ENCODE assay signal across 20 cellular contexts in genomic region chr12:89669197-89669596, GRCh38. TPM values are rescaled to one million over a fixed set of nuclear protein-coding genes. Genes with fewer than 3 reads are reported as not detected.
DNase-seq lines count a peak whose midpoint lies in the region; ATAC-seq, FAIRE-seq and TF ChIP-seq lines count a peak whose summit lies in the region.
"Had no signal": no experiment of that assay in that cellular context is flagged by ENCODE, and none has a peak within 500 bp of the region (broad histone marks: within the 10 kb centered on the region; RNA-seq: fewer than 3 reads in every experiment).

No MANE protein-coding gene starts in this region.

- H4K20me1 ChIP-seq in GM12878 (ENCODE audit: control insufficient read depth, insufficient read depth), result no peaks in the 10 kb centered on the region

- no peaks in the 10 kb centered on the region for H3K9me3 Mint-ChIP-seq in stimulated activated effector memory CD8-positive, alpha-beta T cell treated with anti-CD3 and anti-CD28 coated beads, Interleukin-12 subunit alpha, Interleukin-12 subunit beta, amount 100 ng/mL, for 72 hours
- H3K9me3 Mint-ChIP-seq: CD4-positive, CD25-positive, alpha-beta regulatory T cell had no signal

- FAIRE-seq in H54 (lab: Jason Lieb, UNC) (peak; percentile 15), GM12878 (lab: Jason Lieb, UNC) (no peak)

- no peaks in the 10 kb centered on the region for H3K27me3 ChIP-seq in GM12878 (replicated peaks in 1 of 2; ENCODE audit: control insufficient read depth in 2 of 2, insufficient read depth in 2 of 2, low read length in 1 of 2)
- H3K27me3 ChIP-seq: BLaER1 had no signal

- ATAC-seq in GM12878, result 0 out of 3 replicates have a peak, but pooled peaks have one; percentile 6
- no peak for ATAC-seq in stimulated activated effector memory CD8-positive, alpha-beta T cell treated with anti-CD3 and anti-CD28 coated beads, Interleukin-12 subunit alpha, Interleukin-12 subunit beta, amount 100 ng/mL, for 72 hours
- ATAC-seq in GM18511 (IDR thresholded peaks at IDR 0.05; ENCODE audit: unreplicated experiment), result no peak
- ATAC-seq: Panc1 had no signal

- H3K4me2 ChIP-seq in GM12878 (ENCODE audit: control insufficient read depth, insufficient read depth), result no peak overlapping the region
- H3K4me2 ChIP-seq: BLaER1 had no signal

- H3K4me3 Mint-ChIP-seq in stimulated activated effector memory CD8-positive, alpha-beta T cell treated with anti-CD3 and anti-CD28 coated beads, Interleukin-12 subunit alpha, Interleukin-12 subunit beta, amount 100 ng/mL, for 72 hours, result no peak overlapping the region

- TF ChIP-seq POLR2A in H54 (IDR thresholded peaks at IDR 0.05; ENCODE audit: low read depth, low read length), result no peak
- no peak for TF ChIP-seq POLR2A in GM12878 (IDR thresholded peaks at IDR 0.05; ENCODE audit: low read depth, low read length)
- no peak for TF ChIP-seq POLR2A in lower leg skin (IDR thresholded peaks at IDR 0.05)

- in situ Hi-C loops in GM12878 (cut with MboI), result no loop called here

- peaks cover 21% of the 10 kb centered on the region; the same call in 1 of the 2 replicates for H3K4me1 ChIP-seq in GM12878 (ENCODE audit: control insufficient read depth, insufficient read depth, low read length)

- no peak overlapping the region for H3K27ac ChIP-seq in GM12878 (ENCODE audit: control insufficient read depth, insufficient read depth)
- H3K27ac ChIP-seq: BLaER1, GM23248, RWPE1 had no signal

- 52% methylated on average over 6 of the region's 6 CpGs for WGBS in GM12878 (ENCODE audit: insufficient coverage, insufficient replicate concordance, low lambda C conversion rate, missing lambda C conversion rate)
- 81 to 87% methylated on average over 6 of the region's 6 CpGs for WGBS in lower leg skin, 2 donors

- RAD21 ChIA-PET in GM12878 (lab: Charles Lee; ENCODE audit: unreplicated experiment), result interaction anchor here (1.4 kb wide), 1 partner anchor 14 kb away, joined by 6 read pairs; no protein-coding TSS in a partner anchor

- H3K36me3 Mint-ChIP-seq in stimulated activated effector memory CD8-positive, alpha-beta T cell treated with anti-CD3 and anti-CD28 coated beads, Interleukin-12 subunit alpha, Interleukin-12 subunit beta, amount 100 ng/mL, for 72 hours, result peaks cover 9% of the 10 kb centered on the region

- TF ChIP-seq CTCF in GM12878 (IDR thresholded peaks at IDR 0.05 in 2 of 3, conservative IDR thresholded peaks at IDR 0.05 in 1 of 3; ENCODE audit: control insufficient read depth in 2 of 3, extremely low read depth in 1 of 3, insufficient read depth in 1 of 3, low read depth in 3 of 3, low read length in 3 of 3), result no peak
- no peak for TF ChIP-seq CTCF in lower leg skin (IDR thresholded peaks at IDR 0.05)

- H3K9ac ChIP-seq in GM12878 (ENCODE audit: control insufficient read depth, insufficient read depth, low read length), result no peak overlapping the region
- H3K9ac ChIP-seq: BLaER1, GM23248 had no signal

- POLR2A ChIA-PET in GM12878 (lab: Charles Lee), result interaction anchor here (0.7 to 1.8 kb wide), 3 partner anchors 10 to 37 kb away, joined by 3 to 7 read pairs (median 3); no protein-coding TSS in a partner anchor

- SMC1A ChIA-PET in GM12878 (lab: Charles Lee; ENCODE audit: uncharacterized antibody, unreplicated experiment), result interaction anchor here (0.8 to 3.6 kb wide), 13 partner anchors 9 to 98 kb away, joined by 3 to 15 read pairs (median 4); no protein-coding TSS in a partner anchor

- peak overlapping the region; percentile 60 for H3K27ac Mint-ChIP-seq in stimulated activated effector memory CD8-positive, alpha-beta T cell treated with anti-CD3 and anti-CD28 coated beads, Interleukin-12 subunit alpha, Interleukin-12 subunit beta, amount 100 ng/mL, for 72 hours

- no TSS peak for BruUV-seq in GM12878 (replicated peaks; lab: Mats Ljungman, UMichigan)

- peaks cover 89% of the 10 kb centered on the region for H3K79me2 ChIP-seq in GM12878 (ENCODE audit: control insufficient read depth, insufficient read depth, low read length)

- no peak for DNase-seq in H54 (ENCODE audit: insufficient read length, low spot score)
- no peak for DNase-seq in GM12878 (ENCODE audit: low read depth, low spot score)
- DNase-seq in stimulated activated effector memory CD8-positive, alpha-beta T cell treated with anti-CD3 and anti-CD28 coated beads, Interleukin-12 subunit alpha, Interleukin-12 subunit beta, amount 100 ng/mL, for 72 hours (ENCODE audit: low spot score in 2 of 2), result no peak
- DNase-seq in NCI-H146 treated with DMSO at 0.1 percent for 48 hours (lab: John Stamatoyannopoulos, UW; ENCODE audit: unreplicated experiment), result no peak
- no peak for DNase-seq in lower leg skin (ENCODE audit: low spot score in 2 of 2)
- DNase-seq: CD4-positive, CD25-positive, alpha-beta regulatory T cell; GM23248; HCEC 1CT; KBM-7; NCI-H1694 treated with DMSO at 0.1 percent for 48 hours; NCI-H2081; NCI-H2227 treated with DMSO at 0.1 percent for 48 hours; NCI-H526 treated with DMSO at 0.1 percent for 48 hours; SHP77; T-helper 1 cell had no signal

- no peak for TF ChIP-seq RAD21 in GM12878 (IDR thresholded peaks at IDR 0.05; ENCODE audit: insufficient read depth, low read depth, low read length)

- intact Hi-C loops in GM12878 (cut with micrococcal nuclease; ENCODE audit: unreplicated experiment) (no loop called here), lower leg skin (cut with DNase I; ENCODE audit: low total_unique reads) (no loop called here)

- no peak overlapping the region for H2AFZ ChIP-seq in GM12878 (ENCODE audit: control insufficient read depth, low read depth, low read length)
- H2AFZ ChIP-seq: GM23248 had no signal

- CTCF ChIA-PET in GM12878 (lab: Yijun Ruan, JAX), result interaction anchor here (0.6 to 2.3 kb wide), 8 partner anchors 8 to 268 kb away, joined by 3 to 8 read pairs (median 4); no protein-coding TSS in a partner anchor

- H3K9me3 ChIP-seq in GM12878 (replicated peaks; ENCODE audit: control insufficient read depth, insufficient read depth, low read length), result peaks cover 2% of the 10 kb centered on the region; the same call in 2 of the 3 replicates
- H3K9me3 ChIP-seq: BLaER1 had no signal

- peaks cover 0 to 5% of the 10 kb centered on the region in 2 experiments; a peak in 1 of 4 replicates for H3K36me3 ChIP-seq in GM12878 (ENCODE audit: control insufficient read depth in 2 of 2, insufficient read depth in 2 of 2, low read length in 1 of 2)
- H3K36me3 ChIP-seq: BLaER1 had no signal

- TF ChIP-seq EP300 in GM12878 (IDR thresholded peaks at IDR 0.05; ENCODE audit: borderline replicate concordance in 1 of 2, control insufficient read depth in 1 of 2, low read depth in 2 of 2, low read length in 2 of 2), result no peak

- H3K4me1 Mint-ChIP-seq in stimulated activated effector memory CD8-positive, alpha-beta T cell treated with anti-CD3 and anti-CD28 coated beads, Interleukin-12 subunit alpha, Interleukin-12 subunit beta, amount 100 ng/mL, for 72 hours, result peaks cover 70% of the 10 kb centered on the region

- H3K4me3 ChIP-seq in GM08714 (ENCODE audit: low read length) (peak overlapping the region; percentile 13; the same call in 1 of the 2 replicates), GM12878 (no peak overlapping the region), lower leg skin (ENCODE audit: low read depth, poor library complexity, severe bottlenecking) (no peak overlapping the region)
- H3K4me3 ChIP-seq: BLaER1, GM23248 had no signal

TF ChIP-seq in GM12878, 131 proteins besides CTCF, POLR2A, EP300 and RAD21 (continues in another document):
- TF ChIP-seq, protein P1, sequence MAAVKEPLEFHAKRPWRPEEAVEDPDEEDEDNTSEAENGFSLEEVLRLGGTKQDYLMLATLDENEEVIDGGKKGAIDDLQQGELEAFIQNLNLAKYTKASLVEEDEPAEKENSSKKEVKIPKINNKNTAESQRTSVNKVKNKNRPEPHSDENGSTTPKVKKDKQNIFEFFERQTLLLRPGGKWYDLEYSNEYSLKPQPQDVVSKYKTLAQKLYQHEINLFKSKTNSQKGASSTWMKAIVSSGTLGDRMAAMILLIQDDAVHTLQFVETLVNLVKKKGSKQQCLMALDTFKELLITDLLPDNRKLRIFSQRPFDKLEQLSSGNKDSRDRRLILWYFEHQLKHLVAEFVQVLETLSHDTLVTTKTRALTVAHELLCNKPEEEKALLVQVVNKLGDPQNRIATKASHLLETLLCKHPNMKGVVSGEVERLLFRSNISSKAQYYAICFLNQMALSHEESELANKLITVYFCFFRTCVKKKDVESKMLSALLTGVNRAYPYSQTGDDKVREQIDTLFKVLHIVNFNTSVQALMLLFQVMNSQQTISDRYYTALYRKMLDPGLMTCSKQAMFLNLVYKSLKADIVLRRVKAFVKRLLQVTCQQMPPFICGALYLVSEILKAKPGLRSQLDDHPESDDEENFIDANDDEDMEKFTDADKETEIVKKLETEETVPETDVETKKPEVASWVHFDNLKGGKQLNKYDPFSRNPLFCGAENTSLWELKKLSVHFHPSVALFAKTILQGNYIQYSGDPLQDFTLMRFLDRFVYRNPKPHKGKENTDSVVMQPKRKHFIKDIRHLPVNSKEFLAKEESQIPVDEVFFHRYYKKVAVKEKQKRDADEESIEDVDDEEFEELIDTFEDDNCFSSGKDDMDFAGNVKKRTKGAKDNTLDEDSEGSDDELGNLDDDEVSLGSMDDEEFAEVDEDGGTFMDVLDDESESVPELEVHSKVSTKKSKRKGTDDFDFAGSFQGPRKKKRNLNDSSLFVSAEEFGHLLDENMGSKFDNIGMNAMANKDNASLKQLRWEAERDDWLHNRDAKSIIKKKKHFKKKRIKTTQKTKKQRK (IDR thresholded peaks at IDR 0.05; ENCODE audit: low read depth, low read length), result no peak

RNA-seq across cellular contexts. Expression of gene ATP2B1, which starts 39.4 kb away (rescaled TPM):
- total RNA-seq in GM12878 (2013; cell fraction: nucleolus; rRNA removed), result 216 and 232 TPM in 2 replicates
- total RNA-seq in GM12878 (2014; rRNA removed), result 46.0 and 56.0 TPM in 2 replicates
- total RNA-seq in GM12878 (2014; rRNA removed; fragmentation: Illumina TruSeq; extraction: Trizol), result 67.8 TPM in 2 replicates
- total RNA-seq in GM12878 (2021), result 51.1 and 54.9 TPM in 2 replicates
- 9.9 TPM for polyA plus RNA-seq in GM12878 (2011; ENCODE audit: low read depth)
- polyA plus RNA-seq in GM12878 (2011; rRNA removed), result 27.1 and 39.4 TPM in 2 replicates
- polyA plus RNA-seq in GM12878 (2011; cell fraction: cytosol; rRNA removed), result 11.5 and 16.7 TPM in 2 replicates
- polyA plus RNA-seq in GM12878 (2011; cell fraction: nucleus; rRNA removed), result 37.7 and 38.4 TPM in 2 replicates
- 20.4 and 23.0 TPM in 2 replicates for polyA plus RNA-seq in GM12878 (2012)
- polyA plus RNA-seq in GM12878 (2014; fragmentation: Illumina TruSeq; extraction: Trizol), result 51.0 and 74.4 TPM in 2 replicates
- polyA plus RNA-seq in GM12878 (2014; fragmentation: Nextera tagmentation; extraction: Ambion mirVana), result 10 to 100 TPM; 15.9 to 18.6 TPM
- 22.9 and 29.1 TPM in 2 replicates for polyA plus RNA-seq in GM12878 (2014; rRNA removed)
- 10 to 100 TPM; 53.0 to 62.2 TPM for polyA plus RNA-seq in GM12878 (2016; fragmentation: Nextera tagmentation; extraction: Ambion mirVana)
- 30.6 and 40.5 TPM in 2 replicates for polyA minus RNA-seq in GM12878 (2011; rRNA and poly(A)+ RNA removed)
- 14.3 and 17.3 TPM in 2 replicates for polyA minus RNA-seq in GM12878 (2011; cell fraction: cytosol; rRNA and poly(A)+ RNA removed)
- polyA minus RNA-seq in GM12878 (2011; cell fraction: nucleus; rRNA and poly(A)+ RNA removed), result 48.6 and 86.0 TPM in 2 replicates
- total RNA-seq in lower leg skin, result 10 to 100 TPM; 18.0 to 59.8 (median 25.0) TPM
